ENCODE assay signal across 21 cellular contexts in the genomic region with DNA sequence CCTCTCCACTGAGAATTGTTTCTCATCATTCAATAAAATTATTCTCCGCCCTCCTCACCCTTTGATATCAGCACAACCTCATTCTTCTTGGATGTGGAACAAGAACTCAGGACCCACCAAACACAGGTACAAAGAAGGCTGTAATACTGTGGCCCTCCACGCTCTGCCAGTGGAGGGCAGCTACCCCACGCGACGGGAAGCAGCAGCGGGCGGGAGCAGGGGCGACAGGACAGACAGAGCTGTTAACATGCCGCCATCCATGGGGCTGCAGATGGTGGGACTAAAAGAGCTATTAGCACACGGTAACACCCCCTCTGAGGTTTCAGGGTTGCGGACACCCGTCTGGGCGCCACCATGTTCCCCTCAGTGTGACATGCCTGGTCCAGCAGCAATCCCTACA.
"Had no signal": no experiment of that assay in that cellular context is flagged by ENCODE, and none has a peak within 500 bp of the region (broad histone marks: within the 10 kb centered on the region; RNA-seq: fewer than 3 reads in every experiment).

No MANE protein-coding gene starts in this region.

- H3K27me3 ChIP-seq: foreskin keratinocyte, sigmoid colon, thyroid gland, upper lobe of right lung had no signal

- H3K27ac ChIP-seq: foreskin keratinocyte, sigmoid colon, thyroid gland, upper lobe of right lung had no signal

- H3K9me3 ChIP-seq: sigmoid colon, thyroid gland, upper lobe of right lung had no signal

- H3K4me3 Mint-ChIP-seq: activated CD4-positive, alpha-beta memory T cell treated with anti-CD3 and anti-CD28 coated beads, Interleukin-2, amount 10 ng/mL, durations not matched to agents 7 days and 5 days; activated CD4-positive, alpha-beta T cell treated with anti-CD3 and anti-CD28 coated beads, Interleukin-2, amount 10 ng/mL, durations not matched to agents 24 days and 14 days; activated T-helper 1 cell treated with anti-CD3 and anti-CD28 coated beads, Interleukin-12 subunit alpha, Interleukin-12 subunit beta, Interleukin-2, Interleukin-4 antibody, amounts not matched to agents 30 ng/mL and 10 ng/mL and 1 ng/mL, durations not matched to agents 14 hours and 24 hours and 36 hours; naive B cell; neural crest cell had no signal

- H3K27ac Mint-ChIP-seq: activated CD4-positive, alpha-beta memory T cell treated with anti-CD3 and anti-CD28 coated beads, Interleukin-2, amount 10 ng/mL, durations not matched to agents 7 days and 5 days; activated CD4-positive, alpha-beta T cell treated with anti-CD3 and anti-CD28 coated beads, Interleukin-2, amount 10 ng/mL, durations not matched to agents 24 days and 14 days; activated T-helper 1 cell treated with anti-CD3 and anti-CD28 coated beads, Interleukin-12 subunit alpha, Interleukin-12 subunit beta, Interleukin-2, Interleukin-4 antibody, amounts not matched to agents 30 ng/mL and 10 ng/mL and 1 ng/mL, durations not matched to agents 14 hours and 24 hours and 36 hours had no signal

- H3K4me3 ChIP-seq: lung, sigmoid colon, smooth muscle cell, thyroid gland, upper lobe of right lung had no signal

- ATAC-seq: foreskin keratinocyte, left lobe of liver had no signal

- H3K4me1 ChIP-seq: foreskin keratinocyte, sigmoid colon, thyroid gland, upper lobe of right lung had no signal

- H3K27me3 Mint-ChIP-seq: activated CD4-positive, alpha-beta memory T cell treated with anti-CD3 and anti-CD28 coated beads, Interleukin-2, amount 10 ng/mL, durations not matched to agents 7 days and 5 days; activated CD4-positive, alpha-beta T cell treated with anti-CD3 and anti-CD28 coated beads, Interleukin-2, amount 10 ng/mL, durations not matched to agents 24 days and 14 days; naive B cell had no signal

- DNase-seq: activated CD4-positive, alpha-beta memory T cell treated with anti-CD3 and anti-CD28 coated beads, Interleukin-2, amount 10 ng/mL, durations not matched to agents 7 days and 5 days; activated CD4-positive, alpha-beta T cell treated with anti-CD3 and anti-CD28 coated beads, Interleukin-2, amount 10 ng/mL, durations not matched to agents 24 days and 14 days; activated gamma-delta T cell treated with Interleukin-2 at 50 U/mL for 16 hours; cerebellar nuclear complex; cortex of kidney; effector CD4-positive, alpha-beta T cell; erythroblast; foreskin keratinocyte; naive B cell; retina; sigmoid colon; stimulated activated CD4-positive, alpha-beta T cell treated with anti-CD3 and anti-CD28 coated beads, Interleukin-15, amount 100 ng/mL, for 24 hours; stimulated activated naive CD4-positive, alpha-beta T cell treated with Interleukin-2 at 50 U/mL for 16 hours; T1000; thyroid gland; upper lobe of right lung had no signal

- H3K9me3 Mint-ChIP-seq: activated CD4-positive, alpha-beta memory T cell treated with anti-CD3 and anti-CD28 coated beads, Interleukin-2, amount 10 ng/mL, durations not matched to agents 7 days and 5 days; activated CD4-positive, alpha-beta T cell treated with anti-CD3 and anti-CD28 coated beads, Interleukin-2, amount 10 ng/mL, durations not matched to agents 24 days and 14 days; activated T-helper 1 cell treated with anti-CD3 and anti-CD28 coated beads, Interleukin-12 subunit alpha, Interleukin-12 subunit beta, Interleukin-2, Interleukin-4 antibody, amounts not matched to agents 30 ng/mL and 10 ng/mL and 1 ng/mL, durations not matched to agents 14 hours and 24 hours and 36 hours; naive B cell; neural crest cell had no signal

- H3K4me1 Mint-ChIP-seq: activated CD4-positive, alpha-beta memory T cell treated with anti-CD3 and anti-CD28 coated beads, Interleukin-2, amount 10 ng/mL, durations not matched to agents 7 days and 5 days; neural crest cell had no signal

- H3K4me2 ChIP-seq: smooth muscle cell had no signal
